ENCODE assay signal across 34 cellular contexts in the genomic region with DNA sequence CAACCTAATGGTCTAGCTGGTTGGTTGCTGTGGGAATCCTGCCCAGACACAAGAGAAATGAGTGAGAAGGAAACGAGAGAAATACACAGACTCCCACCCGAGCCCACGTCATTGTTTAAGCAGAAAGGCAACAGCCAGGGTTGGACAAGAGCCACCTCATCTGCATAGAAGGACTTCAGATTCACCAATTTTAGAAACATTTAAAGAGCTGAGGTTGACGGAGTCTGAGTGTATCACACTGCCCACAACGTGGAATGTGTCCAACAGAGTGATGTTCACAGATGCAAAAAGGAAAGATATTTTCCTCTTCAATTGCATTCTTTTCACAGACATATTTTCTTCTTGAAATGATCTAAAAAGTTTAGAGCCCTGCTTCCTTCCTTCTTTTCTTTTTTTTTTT.
"Had no signal": no experiment of that assay in that cellular context is flagged by ENCODE, and none has a peak within 500 bp of the region (broad histone marks: within the 10 kb centered on the region; RNA-seq: fewer than 3 reads in every experiment).

No MANE protein-coding gene starts in this region.

- H3K4me1 Mint-ChIP-seq: naive B cell; neural crest cell; stimulated activated memory B cell treated with anti-CD40 and anti-IgM and Interleukin-4, amounts not matched to agents 10 μg/mL and 1 μg/mL and 100 μg/mL, for 72 hours had no signal

- ATAC-seq: esophagus mucosa; foreskin keratinocyte; heart right ventricle; left lobe of liver; lower lobe of right lung; stimulated activated memory B cell treated with anti-CD40 and anti-IgM and Interleukin-4, amounts not matched to agents 10 μg/mL and 1 μg/mL and 100 μg/mL, for 72 hours had no signal

- H3K36me3 ChIP-seq: adrenal gland, breast epithelium, heart right ventricle, lower lobe of right lung, right atrium auricular region, stomach, suprapubic skin, tibial artery had no signal

- H3K36me3 Mint-ChIP-seq: activated naive CD8-positive, alpha-beta T cell treated with anti-CD3 and anti-CD28 coated beads for 36 hours; naive B cell; stimulated activated memory B cell treated with anti-CD40 and anti-IgM and Interleukin-4, amounts not matched to agents 10 μg/mL and 1 μg/mL and 100 μg/mL, for 72 hours had no signal

- H3K27ac Mint-ChIP-seq: activated naive CD4-positive, alpha-beta T cell treated with anti-CD3 and anti-CD28 coated beads for 36 hours; activated naive CD8-positive, alpha-beta T cell treated with anti-CD3 and anti-CD28 coated beads for 36 hours; activated T-helper 1 cell treated with anti-CD3 and anti-CD28 coated beads, Interleukin-12 subunit alpha, Interleukin-12 subunit beta, Interleukin-2, Interleukin-4 antibody, amounts not matched to agents 30 ng/mL and 10 ng/mL and 1 ng/mL, durations not matched to agents 14 hours and 24 hours and 36 hours; endodermal cell; naive B cell; stimulated activated memory B cell treated with anti-CD40 and anti-IgM and Interleukin-4, amounts not matched to agents 10 μg/mL and 1 μg/mL and 100 μg/mL, for 72 hours; T-helper 1 cell treated with Interleukin-12 subunit alpha and Interleukin-12 subunit beta and Interleukin-4 antibody, amounts not matched to agents 30 μg/mL and 1 μg/mL, for 36 hours had no signal

- H3K27ac ChIP-seq: adrenal gland, breast epithelium, foreskin keratinocyte, heart right ventricle, lower lobe of right lung, parathyroid adenoma, right atrium auricular region, stomach, suprapubic skin, tibial artery, VCaP had no signal

- H3K9ac ChIP-seq: parathyroid adenoma had no signal

- H3K27me3 ChIP-seq: adrenal gland, breast epithelium, right atrium auricular region, stomach, suprapubic skin, tibial artery had no signal

- H3K27me3 Mint-ChIP-seq: stimulated activated memory B cell treated with anti-CD40 and anti-IgM and Interleukin-4, amounts not matched to agents 10 μg/mL and 1 μg/mL and 100 μg/mL, for 72 hours had no signal

- H3K79me2 ChIP-seq: parathyroid adenoma had no signal

- H3K4me2 ChIP-seq: smooth muscle cell had no signal

- H3K4me3 Mint-ChIP-seq: activated naive CD4-positive, alpha-beta T cell treated with anti-CD3 and anti-CD28 coated beads for 36 hours; activated naive CD8-positive, alpha-beta T cell treated with anti-CD3 and anti-CD28 coated beads for 36 hours; activated T-helper 1 cell treated with anti-CD3 and anti-CD28 coated beads, Interleukin-12 subunit alpha, Interleukin-12 subunit beta, Interleukin-2, Interleukin-4 antibody, amounts not matched to agents 30 ng/mL and 10 ng/mL and 1 ng/mL, durations not matched to agents 14 hours and 24 hours and 36 hours; endodermal cell; naive B cell; neural crest cell; stimulated activated memory B cell treated with anti-CD40 and anti-IgM and Interleukin-4, amounts not matched to agents 10 μg/mL and 1 μg/mL and 100 μg/mL, for 72 hours; T-helper 1 cell treated with Interleukin-12 subunit alpha and Interleukin-12 subunit beta and Interleukin-4 antibody, amounts not matched to agents 30 μg/mL and 1 μg/mL, for 36 hours had no signal

- H3K4me3 ChIP-seq: adrenal gland, breast epithelium, heart right ventricle, lower lobe of right lung, right atrium auricular region, smooth muscle cell, stomach, suprapubic skin, tibial artery had no signal

- H3K4me1 ChIP-seq: adrenal gland, breast epithelium, foreskin keratinocyte, lower lobe of right lung, parathyroid adenoma, right atrium auricular region, stomach, suprapubic skin, tibial artery had no signal

- H3K9me3 ChIP-seq: adrenal gland, breast epithelium, heart right ventricle, lower lobe of right lung, right atrium auricular region, stomach, suprapubic skin, tibial artery had no signal

- H3K9me3 Mint-ChIP-seq: activated naive CD4-positive, alpha-beta T cell treated with anti-CD3 and anti-CD28 coated beads for 36 hours; activated naive CD8-positive, alpha-beta T cell treated with anti-CD3 and anti-CD28 coated beads for 36 hours; activated T-helper 1 cell treated with anti-CD3 and anti-CD28 coated beads, Interleukin-12 subunit alpha, Interleukin-12 subunit beta, Interleukin-2, Interleukin-4 antibody, amounts not matched to agents 30 ng/mL and 10 ng/mL and 1 ng/mL, durations not matched to agents 14 hours and 24 hours and 36 hours; neural crest cell; stimulated activated memory B cell treated with anti-CD40 and anti-IgM and Interleukin-4, amounts not matched to agents 10 μg/mL and 1 μg/mL and 100 μg/mL, for 72 hours; T-helper 1 cell treated with Interleukin-12 subunit alpha and Interleukin-12 subunit beta and Interleukin-4 antibody, amounts not matched to agents 30 μg/mL and 1 μg/mL, for 36 hours had no signal

- DNase-seq: activated CD4-positive, alpha-beta T cell treated with anti-CD3 and anti-CD28 coated beads for 4 hours; activated CD4-positive, alpha-beta T cell treated with anti-CD3 and anti-CD28 coated beads, Interleukin-2, amount 50 U/mL, for 48 hours; activated CD8-positive, alpha-beta memory T cell treated with anti-CD3 and anti-CD28 coated beads, Interleukin-2, amount 50 U/mL, for 4 hours; activated effector memory CD4-positive, alpha-beta T cell treated with anti-CD3 and anti-CD28 coated beads, Interleukin-2, amount 50 U/mL, for 16 hours; activated naive CD4-positive, alpha-beta T cell treated with anti-CD3 and anti-CD28 coated beads for 36 hours; activated naive CD8-positive, alpha-beta T cell treated with anti-CD3 and anti-CD28 coated beads for 36 hours; activated T-cell treated with anti-CD3 and anti-CD28 coated beads, Interleukin-2, amount 50 U/mL, for 1 hour; adrenal gland; aorta; central memory CD4-positive, alpha-beta T cell; endodermal cell; foreskin keratinocyte; heart right ventricle; kidney glomerular epithelial cell; lower lobe of right lung; naive B cell; stimulated activated CD4-positive, alpha-beta T cell treated with anti-CD3 and anti-CD28 coated beads, Interleukin-1b, Interleukin-23, amount 100 ng/mL, for 48 hours; stimulated activated CD4-positive, alpha-beta T cell treated with anti-CD3 and anti-CD28 coated beads, Interleukin-4, amount 100 ng/mL, for 4 hours; stimulated activated CD8-positive, alpha-beta memory T cell treated with anti-CD3 and anti-CD28 coated beads, Interleukin-4, amount 100 ng/mL, for 48 hours; stomach; T-helper 9 cell; tibial artery had no signal
